Comparison of ENCODE assay signal across 11 cellular contexts in genomic region chr20:1267161-1267560, GRCh38. TPM values are rescaled to one million over a fixed set of nuclear protein-coding genes. Genes with fewer than 3 reads are reported as not detected.
DNase-seq lines count a peak whose midpoint lies in the region; ATAC-seq and TF ChIP-seq lines count a peak whose summit lies in the region.
"Had no signal": no experiment of that assay in that cellular context is flagged by ENCODE, and none has a peak within 500 bp of the region (broad histone marks: within the 10 kb centered on the region; RNA-seq: fewer than 3 reads in every experiment).

No MANE protein-coding gene starts in this region.

- intact Hi-C loops in activated CD4-positive, alpha-beta T cell treated with anti-CD3 and anti-CD28 coated beads, Interleukin-2, amount 10 ng/mL, durations not matched to agents 24 days and 14 days (cut with micrococcal nuclease): loop anchor here (2.0 kb wide), 1 partner anchor 40 kb away; the partner anchor contains the start of gene RAD21L1
- intact Hi-C loops in activated B cell treated with CpG ODN at 0.5 μM for 24 hours (cut with micrococcal nuclease): loop anchor here (2.0 kb wide), 1 partner anchor 58 kb away; no protein-coding TSS in a partner anchor

- no peak for TF ChIP-seq CTCF in activated B cell treated with CpG ODN at 0.5 μM for 24 hours (IDR thresholded peaks at IDR 0.05)
- TF ChIP-seq CTCF in fibroblast of villous mesenchyme (IDR thresholded peaks at IDR 0.05; ENCODE audit: insufficient read depth, low read depth, low read length): no peak

- peaks cover 28% of the 10 kb centered on the region for H3K4me1 Mint-ChIP-seq in activated CD4-positive, alpha-beta T cell treated with anti-CD3 and anti-CD28 coated beads, Interleukin-2, amount 10 ng/mL, durations not matched to agents 24 days and 14 days
- peaks cover 12% of the 10 kb centered on the region for H3K4me1 Mint-ChIP-seq in activated B cell treated with CpG ODN at 0.5 μM for 24 hours
- H3K4me1 Mint-ChIP-seq in stimulated activated effector memory CD8-positive, alpha-beta T cell treated with anti-CD3 and anti-CD28 coated beads, Interleukin-12 subunit alpha, Interleukin-12 subunit beta, amount 100 ng/mL, for 72 hours: peaks cover 33% of the 10 kb centered on the region

- no peaks in the 10 kb centered on the region for H3K9me3 Mint-ChIP-seq in activated CD4-positive, alpha-beta T cell treated with anti-CD3 and anti-CD28 coated beads, Interleukin-2, amount 10 ng/mL, durations not matched to agents 24 days and 14 days
- peaks cover 2% of the 10 kb centered on the region for H3K9me3 Mint-ChIP-seq in activated B cell treated with CpG ODN at 0.5 μM for 24 hours
- H3K9me3 Mint-ChIP-seq in stimulated activated effector memory CD8-positive, alpha-beta T cell treated with anti-CD3 and anti-CD28 coated beads, Interleukin-12 subunit alpha, Interleukin-12 subunit beta, amount 100 ng/mL, for 72 hours: no peaks in the 10 kb centered on the region

- peak; percentile 52 for DNase-seq in activated CD4-positive, alpha-beta T cell treated with anti-CD3 and anti-CD28 coated beads, Interleukin-2, amount 10 ng/mL, durations not matched to agents 24 days and 14 days
- no peak for DNase-seq in activated CD4-positive, alpha-beta T cell treated with anti-CD3 and anti-CD28 coated beads for 1 hour
- DNase-seq in activated B cell treated with CpG ODN at 0.5 μM for 24 hours (no peak), fibroblast of villous mesenchyme (ENCODE audit: low read depth) (no peak), AG08396 (ENCODE audit: low spot score) (no peak), GF-D8 (lab: John Stamatoyannopoulos, UW) (no peak), hippocampal formation (lab: John Stamatoyannopoulos, UW) (no peak)
- DNase-seq in stimulated activated effector memory CD8-positive, alpha-beta T cell treated with anti-CD3 and anti-CD28 coated beads, Interleukin-12 subunit alpha, Interleukin-12 subunit beta, amount 100 ng/mL, for 72 hours (ENCODE audit: low spot score in 2 of 2): no peak
- DNase-seq: NCI-H2081 treated with DMSO at 0.1 percent for 48 hours had no signal

- CTCF ChIA-PET in activated B cell treated with CpG ODN at 0.5 μM for 24 hours (lab: Charles Lee): interaction anchor here (1.3 kb wide), 1 partner anchor 159 kb away, joined by 3 read pairs; no protein-coding TSS in a partner anchor

- POLR2A ChIA-PET in activated B cell treated with CpG ODN at 0.5 μM for 24 hours (lab: Charles Lee): interaction anchor here (0.6 kb wide), 1 partner anchor 58 kb away, joined by 3 read pairs; no protein-coding TSS in a partner anchor

- peak overlapping the region; percentile 83 for H3K4me3 Mint-ChIP-seq in activated CD4-positive, alpha-beta T cell treated with anti-CD3 and anti-CD28 coated beads, Interleukin-2, amount 10 ng/mL, durations not matched to agents 24 days and 14 days
- peak overlapping the region; percentile 73 for H3K4me3 Mint-ChIP-seq in activated B cell treated with CpG ODN at 0.5 μM for 24 hours
- peak overlapping the region; percentile 79 for H3K4me3 Mint-ChIP-seq in stimulated activated effector memory CD8-positive, alpha-beta T cell treated with anti-CD3 and anti-CD28 coated beads, Interleukin-12 subunit alpha, Interleukin-12 subunit beta, amount 100 ng/mL, for 72 hours

- ATAC-seq in activated B cell treated with CpG ODN at 0.5 μM for 24 hours (ENCODE audit: low read depth): no peak
- no peak for ATAC-seq in stimulated activated effector memory CD8-positive, alpha-beta T cell treated with anti-CD3 and anti-CD28 coated beads, Interleukin-12 subunit alpha, Interleukin-12 subunit beta, amount 100 ng/mL, for 72 hours

- no peak overlapping the region for H3K27ac Mint-ChIP-seq in activated CD4-positive, alpha-beta T cell treated with anti-CD3 and anti-CD28 coated beads, Interleukin-2, amount 10 ng/mL, durations not matched to agents 24 days and 14 days
- no peak overlapping the region for H3K27ac Mint-ChIP-seq in activated B cell treated with CpG ODN at 0.5 μM for 24 hours
- no peak overlapping the region for H3K27ac Mint-ChIP-seq in stimulated activated effector memory CD8-positive, alpha-beta T cell treated with anti-CD3 and anti-CD28 coated beads, Interleukin-12 subunit alpha, Interleukin-12 subunit beta, amount 100 ng/mL, for 72 hours

- H3K36me3 Mint-ChIP-seq in activated CD4-positive, alpha-beta T cell treated with anti-CD3 and anti-CD28 coated beads, Interleukin-2, amount 10 ng/mL, durations not matched to agents 24 days and 14 days (ENCODE audit: low read depth): peaks cover 4% of the 10 kb centered on the region
- no peaks in the 10 kb centered on the region for H3K36me3 Mint-ChIP-seq in activated B cell treated with CpG ODN at 0.5 μM for 24 hours (ENCODE audit: low read depth)
- H3K36me3 Mint-ChIP-seq in stimulated activated effector memory CD8-positive, alpha-beta T cell treated with anti-CD3 and anti-CD28 coated beads, Interleukin-12 subunit alpha, Interleukin-12 subunit beta, amount 100 ng/mL, for 72 hours: no peaks in the 10 kb centered on the region

- peaks cover 1% of the 10 kb centered on the region for H3K27me3 Mint-ChIP-seq in activated CD4-positive, alpha-beta T cell treated with anti-CD3 and anti-CD28 coated beads, Interleukin-2, amount 10 ng/mL, durations not matched to agents 24 days and 14 days
- H3K27me3 Mint-ChIP-seq in activated B cell treated with CpG ODN at 0.5 μM for 24 hours: peaks cover 2% of the 10 kb centered on the region

- H3K4me3 ChIP-seq in fibroblast of villous mesenchyme (ENCODE audit: low read depth, low read length): peak overlapping the region; percentile 76

RNA-seq across cellular contexts. Expression of gene SNPH, which starts 1.1 kb away (rescaled TPM):
- total RNA-seq in activated CD4-positive, alpha-beta T cell treated with anti-CD3 and anti-CD28 coated beads, Interleukin-2, amount 10 ng/mL, durations not matched to agents 24 days and 14 days: 1.7 and 1.8 TPM in 2 replicates
- 0.86 and 1.0 TPM in 2 replicates for total RNA-seq in activated B cell treated with CpG ODN at 0.5 μM for 24 hours
- 8.7 and 10.8 TPM in 2 replicates for total RNA-seq in fibroblast of villous mesenchyme

RNA-seq across cellular contexts. Expression of gene RAD21L1, which starts 41.3 kb away (rescaled TPM):
- not detected in 2 replicates for total RNA-seq in activated CD4-positive, alpha-beta T cell treated with anti-CD3 and anti-CD28 coated beads, Interleukin-2, amount 10 ng/mL, durations not matched to agents 24 days and 14 days
- total RNA-seq in activated B cell treated with CpG ODN at 0.5 μM for 24 hours (not detected in 2 replicates), fibroblast of villous mesenchyme (not detected in 2 replicates)
- total RNA-seq: sciatic nerve, urinary bladder had no signal
